ENCODE assay signal across 8 cellular contexts in the genomic region with DNA sequence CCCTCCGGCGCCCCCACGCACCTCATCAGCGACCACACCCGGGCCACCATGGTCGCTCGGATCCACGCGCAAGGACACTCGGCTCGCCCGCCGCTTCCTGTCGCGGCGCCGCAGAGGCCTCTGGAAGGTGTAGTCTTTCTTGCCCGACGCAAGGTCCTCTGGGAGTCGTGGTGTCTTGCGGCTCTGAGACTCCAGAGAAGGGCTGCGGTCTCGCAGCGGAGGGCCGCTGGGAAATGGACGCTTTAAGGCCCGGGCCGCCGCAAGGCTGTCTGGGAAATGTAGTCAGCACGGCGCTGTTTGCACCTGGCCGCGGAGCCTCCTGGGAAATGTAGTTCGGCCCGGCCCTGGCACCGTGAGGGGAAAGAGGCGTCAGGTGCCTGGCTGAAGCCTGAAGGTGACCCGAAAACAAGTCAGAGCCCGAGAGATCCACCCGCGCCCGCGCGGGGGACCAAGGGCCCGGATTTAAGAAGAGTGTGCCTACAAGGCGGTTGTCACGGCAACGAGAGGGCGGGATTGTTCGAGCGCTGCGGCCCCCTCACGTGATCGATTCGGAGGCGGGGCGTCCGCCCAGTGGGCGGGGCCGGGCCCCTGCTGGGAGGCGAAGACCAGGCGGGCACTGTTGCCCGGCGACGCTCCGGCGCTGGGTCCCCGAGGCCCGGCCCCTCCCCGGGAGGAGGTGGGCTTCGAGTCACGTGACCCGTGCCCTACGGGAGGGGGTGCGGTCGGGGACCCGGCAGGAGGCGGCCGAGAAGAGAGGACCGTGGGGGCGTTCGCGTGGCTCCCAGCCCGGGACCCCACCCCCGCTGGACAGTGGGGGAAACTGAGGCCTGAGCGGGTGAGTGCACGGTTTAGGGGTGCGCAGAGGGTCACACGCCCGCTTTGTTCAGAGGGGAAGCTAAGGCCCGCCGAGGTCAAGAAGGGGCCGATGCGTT. TPM values are rescaled to one million over a fixed set of nuclear protein-coding genes. Genes with fewer than 3 reads are reported as not detected.
A peak's percentile ranks its signal among the peaks of the same experiment; 100 is the strongest.
DNase-seq lines count a peak whose midpoint lies in the region; ATAC-seq and TF ChIP-seq lines count a peak whose summit lies in the region.

Gene HSD11B1L (plus strand): TSS at position 591 of the 932 bp plus-strand sequence. CDS start 3,806 bp downstream, outside the sequence.
A gene with protein sequence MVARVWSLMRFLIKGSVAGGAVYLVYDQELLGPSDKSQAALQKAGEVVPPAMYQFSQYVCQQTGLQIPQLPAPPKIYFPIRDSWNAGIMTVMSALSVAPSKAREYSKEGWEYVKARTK (minus strand): TSS at position 80 of the 932 bp plus-strand sequence. CDS start 30 bp downstream, at position 50.

- no peaks in the 10 kb centered on the region for H3K36me3 ChIP-seq in ACC112 (ENCODE audit: insufficient read depth, low read length)

- peak within 1 kb of the TSS; percentile 95 to 99 (median 98) for H3K27ac Mint-ChIP-seq in immature natural killer cell

- ATAC-seq in GM18870 (IDR thresholded peaks at IDR 0.05; ENCODE audit: unreplicated experiment) (peak; percentile 86), HG03135 (IDR thresholded peaks at IDR 0.05; ENCODE audit: unreplicated experiment) (peak; percentile 88)

- peak within 1 kb of the TSS; percentile 43 for H2AFZ ChIP-seq in ACC112 (ENCODE audit: low read length, unreplicated experiment)

- peak within 1 kb of the TSS; percentile 87 to 98 (median 90) for H3K4me3 Mint-ChIP-seq in immature natural killer cell

- DNase-seq in NCI-H2196 treated with DMSO at 0.1 percent for 48 hours (lab: John Stamatoyannopoulos, UW; ENCODE audit: unreplicated experiment) (peak; percentile 95), cardiac fibroblast (ENCODE audit: low read depth in 2 of 2) (peak; percentile 99 to 100), immature natural killer cell (peak; percentile 99), smooth muscle cell of the brain vasculature (ENCODE audit: low read depth, low spot score) (peak; percentile 99)

- peaks cover 23 to 32% of the 10 kb centered on the region in 2 donors for H3K4me1 Mint-ChIP-seq in immature natural killer cell

- H3K27me3 Mint-ChIP-seq in immature natural killer cell (ENCODE audit: low read depth in 3 of 3): peaks cover 9 to 16% (median 13%) of the 10 kb centered on the region in 3 donors

- H3K4me3 ChIP-seq in ACC112 (ENCODE audit: low read depth, low read length) (peak within 1 kb of the TSS; percentile 93), WI38 (ENCODE audit: low read depth, low read length) (peak within 1 kb of the TSS; percentile 97), cardiac fibroblast (replicated peaks in 1 of 2; ENCODE audit: low read depth in 2 of 2, low read length in 2 of 2) (peak within 1 kb of the TSS; percentile 96 to 99)

- H3K79me2 ChIP-seq in ACC112 (ENCODE audit: control insufficient read depth, insufficient read depth, low read length, unreplicated experiment): peaks cover 6% of the 10 kb centered on the region

- peak within 1 kb of the TSS; percentile 82 for H3K27ac ChIP-seq in ACC112 (ENCODE audit: low read depth, low read length)

- no peaks in the 10 kb centered on the region for H3K36me3 Mint-ChIP-seq in immature natural killer cell

- H3K4me1 ChIP-seq in ACC112 (ENCODE audit: control insufficient read depth, insufficient read depth, low read length, unreplicated experiment): no peaks in the 10 kb centered on the region

- H3K9me3 Mint-ChIP-seq in immature natural killer cell: no peaks in the 10 kb centered on the region

- H3K27me3 ChIP-seq in ACC112 (ENCODE audit: insufficient read depth, low read length): no peaks in the 10 kb centered on the region

- TF ChIP-seq CTCF in WI38 (IDR thresholded peaks at IDR 0.05; ENCODE audit: low read depth, low read length): no peak
- TF ChIP-seq CTCF in cardiac fibroblast (IDR thresholded peaks at IDR 0.05; ENCODE audit: low read depth, low read length): no peak

RNA-seq across cellular contexts. Expression of gene HSD11B1L, which starts in this region (rescaled TPM):
- 1 to 10 TPM; 2.0 to 3.1 (median 2.5) TPM for polyA plus RNA-seq in immature natural killer cell

RNA-seq across cellular contexts. Expression of the second gene that starts in this region (rescaled TPM):
- polyA plus RNA-seq in immature natural killer cell: 100 to 1,000 TPM in 1 of 3 donors, 10 to 100 TPM in 2; 85.1 to 134 (median 98.2) TPM

Comparison
In these comparisons a context has a peak if more than half of its experiments do, and no peak if none do; other contexts are left out.
1. Peak in every context shown above with its lines: DNase-seq, ATAC-seq, H3K4me3 ChIP-seq and H3K27ac ChIP-seq.